In genomic region chr7:39622609-39623311, GRCh38 we compare ENCODE assay signal across 8 cellular contexts. TPM values are rescaled to one million over a fixed set of nuclear protein-coding genes. Genes with fewer than 3 reads are reported as not detected.
DNase-seq lines count a peak whose midpoint lies in the region; ATAC-seq and TF ChIP-seq lines count a peak whose summit lies in the region.

No MANE protein-coding gene starts in this region.

- H3K4me1 ChIP-seq in cardiac muscle cell (ENCODE audit: low read depth), result peaks cover 29% of the 10 kb centered on the region
- peaks cover 0 to 37% (median 28%) of the 10 kb centered on the region in 4 donors for H3K4me1 ChIP-seq in sigmoid colon

- intact Hi-C loops in sigmoid colon (cut with DNase I), result loop anchor here (2.0 kb wide), 2 partner anchors 40 to 110 kb away; no protein-coding TSS in a partner anchor

- peak overlapping the region; percentile 86 for H3K4me3 Mint-ChIP-seq in WTC11

- peak overlapping the region; percentile 62 for H3K4me3 ChIP-seq in cardiac muscle cell
- peak overlapping the region; percentile 77 to 96 (median 89) for H3K4me3 ChIP-seq in sigmoid colon

- DNase-seq in WTC11 (ENCODE audit: low spot score) (no peak), cardiac muscle cell (ENCODE audit: low read depth in 1 of 2, low spot score in 1 of 2) (no peak), sigmoid colon (no peak), NK-92 (lab: John Stamatoyannopoulos, UW; ENCODE audit: unreplicated experiment) (no peak), OCI-M1 (lab: John Stamatoyannopoulos, UW) (no peak), middle frontal gyrus (ENCODE audit: extremely low spot score, low spot score) (no peak)

- WGBS in sigmoid colon, 2 donors, result 10 to 18% methylated on average over 32 of the region's 32 CpGs

- no peak for TF ChIP-seq CTCF in WTC11 (IDR thresholded peaks at IDR 0.05)
- no peak for TF ChIP-seq CTCF in cardiac muscle cell (IDR thresholded peaks at IDR 0.05; ENCODE audit: low read depth, low read length)
- no peak for TF ChIP-seq CTCF in sigmoid colon (IDR thresholded peaks at IDR 0.05)

- H3K27me3 ChIP-seq in cardiac muscle cell, result no peaks in the 10 kb centered on the region
- no peaks in the 10 kb centered on the region for H3K27me3 ChIP-seq in sigmoid colon

- POLR2A ChIA-PET in WTC11 (lab: Charles Lee), result interaction anchor here (0.8 to 3.1 kb wide), 10 partner anchors 9 to 124 kb away, joined by 3 to 21 read pairs (median 4); no protein-coding TSS in a partner anchor

- H3K36me3 ChIP-seq in cardiac muscle cell (no peaks in the 10 kb centered on the region), sigmoid colon (no peaks in the 10 kb centered on the region)

- peaks cover 46% of the 10 kb centered on the region for H3K4me1 Mint-ChIP-seq in WTC11

- no peaks in the 10 kb centered on the region for H3K27me3 Mint-ChIP-seq in WTC11 (ENCODE audit: low read depth)

- TF ChIP-seq EP300 in sigmoid colon (IDR thresholded peaks at IDR 0.05), result no peak

- peak; percentile 33 for ATAC-seq in GM19035 (IDR thresholded peaks at IDR 0.05; ENCODE audit: unreplicated experiment)
- ATAC-seq in HG03095 (IDR thresholded peaks at IDR 0.05; ENCODE audit: unreplicated experiment), result peak; percentile 14
- peak; percentile 43 for ATAC-seq in WTC11

- no peaks in the 10 kb centered on the region for H3K9me3 Mint-ChIP-seq in WTC11

- H3K27ac ChIP-seq in cardiac muscle cell, result peak overlapping the region; percentile 100
- peak overlapping the region; percentile 84 to 90 (median 88) for H3K27ac ChIP-seq in sigmoid colon

- no peaks in the 10 kb centered on the region for H3K36me3 Mint-ChIP-seq in WTC11

- no peak for TF ChIP-seq POLR2A in sigmoid colon (IDR thresholded peaks at IDR 0.05)

- peak overlapping the region; percentile 91 for H3K27ac Mint-ChIP-seq in WTC11

- H3K9me3 ChIP-seq in cardiac muscle cell (ENCODE audit: low read depth), result no peaks in the 10 kb centered on the region
- H3K9me3 ChIP-seq in sigmoid colon, result no peaks in the 10 kb centered on the region

- CTCF ChIA-PET in WTC11 (lab: Charles Lee), result interaction anchor here (0.8 to 4.1 kb wide), 7 partner anchors 9 to 123 kb away, joined by 3 to 31 read pairs (median 4); no protein-coding TSS in a partner anchor

TF ChIP-seq in WTC11, 78 proteins besides CTCF, POLR2A, EP300 and RAD21:
- TF ChIP-seq, protein P1, sequence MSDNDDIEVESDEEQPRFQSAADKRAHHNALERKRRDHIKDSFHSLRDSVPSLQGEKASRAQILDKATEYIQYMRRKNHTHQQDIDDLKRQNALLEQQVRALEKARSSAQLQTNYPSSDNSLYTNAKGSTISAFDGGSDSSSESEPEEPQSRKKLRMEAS (CRISPR knock-in tag; IDR thresholded peaks at IDR 0.05), result peak; percentile 14; the same call in 1 of the 2 replicates
- TF ChIP-seq ZNF423 (CRISPR knock-in tag; IDR thresholded peaks at IDR 0.05), result no peak

RNA-seq across cellular contexts. Expression of gene RALA, which starts 0.6 kb away (rescaled TPM):
- total RNA-seq in WTC11 (2021), result 57.3 to 59.8 TPM (median 59.3 TPM) in 3 replicates
- total RNA-seq in cardiac muscle cell, result 7.3 and 9.1 TPM in 2 replicates
- polyA plus RNA-seq in cardiac muscle cell, result 41.6 and 44.4 TPM in 2 replicates
- total RNA-seq in sigmoid colon, result 10 to 100 TPM; 11.5 to 19.6 (median 15.5) TPM
- 10 to 100 TPM; 42.2 to 68.0 (median 47.4) TPM for polyA plus RNA-seq in sigmoid colon

RNA-seq across cellular contexts. Expression of gene YAE1, which starts 56.6 kb away (rescaled TPM):
- total RNA-seq in WTC11 (2021) (20.7 to 23.7 TPM (median 21.9 TPM) in 3 replicates), cardiac muscle cell (29.5 and 33.7 TPM in 2 replicates), sigmoid colon (10 to 100 TPM; 16.3 to 33.2 (median 22.6) TPM)
- polyA plus RNA-seq in cardiac muscle cell (44.3 and 50.6 TPM in 2 replicates), sigmoid colon (10 to 100 TPM; 22.1 to 52.0 (median 50.5) TPM)
